Comparison of ENCODE assay signal across 2 cellular contexts in the genomic region with DNA sequence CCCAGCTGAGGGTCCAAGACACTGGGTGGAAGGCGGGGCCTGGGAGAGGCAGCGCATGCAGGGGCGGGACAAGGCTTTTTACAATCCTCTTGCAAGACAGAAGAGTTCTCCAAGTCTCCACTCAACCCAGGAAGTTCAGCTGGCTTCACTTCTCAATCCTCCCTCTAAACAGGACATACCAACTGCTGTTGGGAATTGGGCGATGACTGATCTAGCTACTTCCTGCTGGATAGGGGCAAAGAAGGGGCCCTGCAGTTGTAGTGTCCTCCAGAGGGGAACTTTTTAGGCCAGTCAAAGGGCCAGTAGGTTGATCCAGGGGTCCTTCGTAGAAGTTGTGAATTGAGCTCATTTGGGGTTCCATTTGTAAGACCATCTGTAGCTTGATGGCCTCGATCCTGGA.
TF ChIP-seq lines count a peak whose summit lies in the region.

No MANE protein-coding gene starts in this region.

TF ChIP-seq in SK-N-SH treated with all-trans-retinoic acid at 6 μM for 48 hours, 23 proteins besides CTCF, POLR2A, EP300 and RAD21:
- TF ChIP-seq, protein P1, sequence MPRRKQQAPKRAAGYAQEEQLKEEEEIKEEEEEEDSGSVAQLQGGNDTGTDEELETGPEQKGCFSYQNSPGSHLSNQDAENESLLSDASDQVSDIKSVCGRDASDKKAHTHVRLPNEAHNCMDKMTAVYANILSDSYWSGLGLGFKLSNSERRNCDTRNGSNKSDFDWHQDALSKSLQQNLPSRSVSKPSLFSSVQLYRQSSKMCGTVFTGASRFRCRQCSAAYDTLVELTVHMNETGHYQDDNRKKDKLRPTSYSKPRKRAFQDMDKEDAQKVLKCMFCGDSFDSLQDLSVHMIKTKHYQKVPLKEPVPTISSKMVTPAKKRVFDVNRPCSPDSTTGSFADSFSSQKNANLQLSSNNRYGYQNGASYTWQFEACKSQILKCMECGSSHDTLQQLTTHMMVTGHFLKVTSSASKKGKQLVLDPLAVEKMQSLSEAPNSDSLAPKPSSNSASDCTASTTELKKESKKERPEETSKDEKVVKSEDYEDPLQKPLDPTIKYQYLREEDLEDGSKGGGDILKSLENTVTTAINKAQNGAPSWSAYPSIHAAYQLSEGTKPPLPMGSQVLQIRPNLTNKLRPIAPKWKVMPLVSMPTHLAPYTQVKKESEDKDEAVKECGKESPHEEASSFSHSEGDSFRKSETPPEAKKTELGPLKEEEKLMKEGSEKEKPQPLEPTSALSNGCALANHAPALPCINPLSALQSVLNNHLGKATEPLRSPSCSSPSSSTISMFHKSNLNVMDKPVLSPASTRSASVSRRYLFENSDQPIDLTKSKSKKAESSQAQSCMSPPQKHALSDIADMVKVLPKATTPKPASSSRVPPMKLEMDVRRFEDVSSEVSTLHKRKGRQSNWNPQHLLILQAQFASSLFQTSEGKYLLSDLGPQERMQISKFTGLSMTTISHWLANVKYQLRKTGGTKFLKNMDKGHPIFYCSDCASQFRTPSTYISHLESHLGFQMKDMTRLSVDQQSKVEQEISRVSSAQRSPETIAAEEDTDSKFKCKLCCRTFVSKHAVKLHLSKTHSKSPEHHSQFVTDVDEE (CRISPR knock-in tag; IDR thresholded peaks at IDR 0.05), result no peak
- TF ChIP-seq SNAI2 (CRISPR knock-in tag; IDR thresholded peaks at IDR 0.05) (no peak), TCF4 (CRISPR knock-in tag; IDR thresholded peaks at IDR 0.05; ENCODE audit: borderline replicate concordance) (no peak), ZFP30 (CRISPR knock-in tag; IDR thresholded peaks at IDR 0.05) (no peak), PPARA (CRISPR knock-in tag; IDR thresholded peaks at IDR 0.05; ENCODE audit: borderline replicate concordance) (no peak), CSDC2 (CRISPR knock-in tag; IDR thresholded peaks at IDR 0.05) (no peak), TOX (CRISPR knock-in tag; IDR thresholded peaks at IDR 0.05; ENCODE audit: borderline replicate concordance) (no peak), ISL1 (CRISPR knock-in tag; IDR thresholded peaks at IDR 0.05) (no peak), OSR1 (CRISPR knock-in tag; IDR thresholded peaks at IDR 0.05) (no peak), ZFP3 (CRISPR knock-in tag; IDR thresholded peaks at IDR 0.05) (no peak), ZNF70 (CRISPR knock-in tag; IDR thresholded peaks at IDR 0.05) (no peak), ARNTL (CRISPR knock-in tag; IDR thresholded peaks at IDR 0.05; ENCODE audit: borderline replicate concordance, low read depth) (no peak), ZNF565 (CRISPR knock-in tag; conservative IDR thresholded peaks at IDR 0.05; ENCODE audit: low read depth) (no peak), BACH2 (CRISPR knock-in tag; IDR thresholded peaks at IDR 0.05; ENCODE audit: borderline replicate concordance) (no peak), ESRRG (CRISPR knock-in tag; IDR thresholded peaks at IDR 0.05) (no peak), GLIS3 (CRISPR knock-in tag; IDR thresholded peaks at IDR 0.05) (no peak), ZNF8 (CRISPR knock-in tag; IDR thresholded peaks at IDR 0.05) (no peak)
- TF ChIP-seq, protein P2, sequence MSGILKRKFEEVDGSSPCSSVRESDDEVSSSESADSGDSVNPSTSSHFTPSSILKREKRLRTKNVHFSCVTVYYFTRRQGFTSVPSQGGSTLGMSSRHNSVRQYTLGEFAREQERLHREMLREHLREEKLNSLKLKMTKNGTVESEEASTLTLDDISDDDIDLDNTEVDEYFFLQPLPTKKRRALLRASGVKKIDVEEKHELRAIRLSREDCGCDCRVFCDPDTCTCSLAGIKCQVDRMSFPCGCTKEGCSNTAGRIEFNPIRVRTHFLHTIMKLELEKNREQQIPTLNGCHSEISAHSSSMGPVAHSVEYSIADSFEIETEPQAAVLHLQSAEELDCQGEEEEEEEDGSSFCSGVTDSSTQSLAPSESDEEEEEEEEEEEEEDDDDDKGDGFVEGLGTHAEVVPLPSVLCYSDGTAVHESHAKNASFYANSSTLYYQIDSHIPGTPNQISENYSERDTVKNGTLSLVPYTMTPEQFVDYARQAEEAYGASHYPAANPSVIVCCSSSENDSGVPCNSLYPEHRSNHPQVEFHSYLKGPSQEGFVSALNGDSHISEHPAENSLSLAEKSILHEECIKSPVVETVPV (CRISPR knock-in tag; IDR thresholded peaks at IDR 0.05), result no peak
- TF ChIP-seq, protein P3, sequence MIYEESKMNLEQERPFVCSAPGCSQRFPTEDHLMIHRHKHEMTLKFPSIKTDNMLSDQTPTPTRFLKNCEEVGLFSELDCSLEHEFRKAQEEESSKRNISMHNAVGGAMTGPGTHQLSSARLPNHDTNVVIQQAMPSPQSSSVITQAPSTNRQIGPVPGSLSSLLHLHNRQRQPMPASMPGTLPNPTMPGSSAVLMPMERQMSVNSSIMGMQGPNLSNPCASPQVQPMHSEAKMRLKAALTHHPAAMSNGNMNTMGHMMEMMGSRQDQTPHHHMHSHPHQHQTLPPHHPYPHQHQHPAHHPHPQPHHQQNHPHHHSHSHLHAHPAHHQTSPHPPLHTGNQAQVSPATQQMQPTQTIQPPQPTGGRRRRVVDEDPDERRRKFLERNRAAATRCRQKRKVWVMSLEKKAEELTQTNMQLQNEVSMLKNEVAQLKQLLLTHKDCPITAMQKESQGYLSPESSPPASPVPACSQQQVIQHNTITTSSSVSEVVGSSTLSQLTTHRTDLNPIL (CRISPR knock-in tag; IDR thresholded peaks at IDR 0.05; ENCODE audit: low read depth), result no peak
- TF ChIP-seq, protein P4, sequence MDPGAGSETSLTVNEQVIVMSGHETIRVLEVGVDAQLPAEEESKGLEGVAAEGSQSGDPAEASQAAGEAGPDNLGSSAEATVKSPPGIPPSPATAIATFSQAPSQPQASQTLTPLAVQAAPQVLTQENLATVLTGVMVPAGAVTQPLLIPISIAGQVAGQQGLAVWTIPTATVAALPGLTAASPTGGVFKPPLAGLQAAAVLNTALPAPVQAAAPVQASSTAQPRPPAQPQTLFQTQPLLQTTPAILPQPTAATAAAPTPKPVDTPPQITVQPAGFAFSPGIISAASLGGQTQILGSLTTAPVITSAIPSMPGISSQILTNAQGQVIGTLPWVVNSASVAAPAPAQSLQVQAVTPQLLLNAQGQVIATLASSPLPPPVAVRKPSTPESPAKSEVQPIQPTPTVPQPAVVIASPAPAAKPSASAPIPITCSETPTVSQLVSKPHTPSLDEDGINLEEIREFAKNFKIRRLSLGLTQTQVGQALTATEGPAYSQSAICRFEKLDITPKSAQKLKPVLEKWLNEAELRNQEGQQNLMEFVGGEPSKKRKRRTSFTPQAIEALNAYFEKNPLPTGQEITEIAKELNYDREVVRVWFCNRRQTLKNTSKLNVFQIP (CRISPR knock-in tag; IDR thresholded peaks at IDR 0.05; ENCODE audit: borderline replicate concordance, low read depth), result no peak

TF ChIP-seq in SK-N-SH, 30 proteins besides CTCF, POLR2A, EP300 and RAD21 (continued from another document):
- TF ChIP-seq, protein P5, sequence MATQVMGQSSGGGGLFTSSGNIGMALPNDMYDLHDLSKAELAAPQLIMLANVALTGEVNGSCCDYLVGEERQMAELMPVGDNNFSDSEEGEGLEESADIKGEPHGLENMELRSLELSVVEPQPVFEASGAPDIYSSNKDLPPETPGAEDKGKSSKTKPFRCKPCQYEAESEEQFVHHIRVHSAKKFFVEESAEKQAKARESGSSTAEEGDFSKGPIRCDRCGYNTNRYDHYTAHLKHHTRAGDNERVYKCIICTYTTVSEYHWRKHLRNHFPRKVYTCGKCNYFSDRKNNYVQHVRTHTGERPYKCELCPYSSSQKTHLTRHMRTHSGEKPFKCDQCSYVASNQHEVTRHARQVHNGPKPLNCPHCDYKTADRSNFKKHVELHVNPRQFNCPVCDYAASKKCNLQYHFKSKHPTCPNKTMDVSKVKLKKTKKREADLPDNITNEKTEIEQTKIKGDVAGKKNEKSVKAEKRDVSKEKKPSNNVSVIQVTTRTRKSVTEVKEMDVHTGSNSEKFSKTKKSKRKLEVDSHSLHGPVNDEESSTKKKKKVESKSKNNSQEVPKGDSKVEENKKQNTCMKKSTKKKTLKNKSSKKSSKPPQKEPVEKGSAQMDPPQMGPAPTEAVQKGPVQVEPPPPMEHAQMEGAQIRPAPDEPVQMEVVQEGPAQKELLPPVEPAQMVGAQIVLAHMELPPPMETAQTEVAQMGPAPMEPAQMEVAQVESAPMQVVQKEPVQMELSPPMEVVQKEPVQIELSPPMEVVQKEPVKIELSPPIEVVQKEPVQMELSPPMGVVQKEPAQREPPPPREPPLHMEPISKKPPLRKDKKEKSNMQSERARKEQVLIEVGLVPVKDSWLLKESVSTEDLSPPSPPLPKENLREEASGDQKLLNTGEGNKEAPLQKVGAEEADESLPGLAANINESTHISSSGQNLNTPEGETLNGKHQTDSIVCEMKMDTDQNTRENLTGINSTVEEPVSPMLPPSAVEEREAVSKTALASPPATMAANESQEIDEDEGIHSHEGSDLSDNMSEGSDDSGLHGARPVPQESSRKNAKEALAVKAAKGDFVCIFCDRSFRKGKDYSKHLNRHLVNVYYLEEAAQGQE (IDR thresholded peaks at IDR 0.05; ENCODE audit: low read depth, low read length), result no peak
- TF ChIP-seq FOSL2 (IDR thresholded peaks at IDR 0.05; ENCODE audit: borderline replicate concordance, low read depth) (no peak), TEAD4 (IDR thresholded peaks at IDR 0.05; ENCODE audit: borderline replicate concordance, insufficient read depth) (no peak), CHD2 (IDR thresholded peaks at IDR 0.05; ENCODE audit: low read length, partially characterized antibody) (no peak), GABPA (IDR thresholded peaks at IDR 0.05; ENCODE audit: low read depth) (no peak), NFIC (IDR thresholded peaks at IDR 0.05; ENCODE audit: borderline replicate concordance) (no peak)
- TF ChIP-seq, protein P6, sequence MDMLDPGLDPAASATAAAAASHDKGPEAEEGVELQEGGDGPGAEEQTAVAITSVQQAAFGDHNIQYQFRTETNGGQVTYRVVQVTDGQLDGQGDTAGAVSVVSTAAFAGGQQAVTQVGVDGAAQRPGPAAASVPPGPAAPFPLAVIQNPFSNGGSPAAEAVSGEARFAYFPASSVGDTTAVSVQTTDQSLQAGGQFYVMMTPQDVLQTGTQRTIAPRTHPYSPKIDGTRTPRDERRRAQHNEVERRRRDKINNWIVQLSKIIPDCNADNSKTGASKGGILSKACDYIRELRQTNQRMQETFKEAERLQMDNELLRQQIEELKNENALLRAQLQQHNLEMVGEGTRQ (IDR thresholded peaks at IDR 0.05; ENCODE audit: borderline replicate concordance, low read depth, low read length), result no peak
- TF ChIP-seq, protein P7, sequence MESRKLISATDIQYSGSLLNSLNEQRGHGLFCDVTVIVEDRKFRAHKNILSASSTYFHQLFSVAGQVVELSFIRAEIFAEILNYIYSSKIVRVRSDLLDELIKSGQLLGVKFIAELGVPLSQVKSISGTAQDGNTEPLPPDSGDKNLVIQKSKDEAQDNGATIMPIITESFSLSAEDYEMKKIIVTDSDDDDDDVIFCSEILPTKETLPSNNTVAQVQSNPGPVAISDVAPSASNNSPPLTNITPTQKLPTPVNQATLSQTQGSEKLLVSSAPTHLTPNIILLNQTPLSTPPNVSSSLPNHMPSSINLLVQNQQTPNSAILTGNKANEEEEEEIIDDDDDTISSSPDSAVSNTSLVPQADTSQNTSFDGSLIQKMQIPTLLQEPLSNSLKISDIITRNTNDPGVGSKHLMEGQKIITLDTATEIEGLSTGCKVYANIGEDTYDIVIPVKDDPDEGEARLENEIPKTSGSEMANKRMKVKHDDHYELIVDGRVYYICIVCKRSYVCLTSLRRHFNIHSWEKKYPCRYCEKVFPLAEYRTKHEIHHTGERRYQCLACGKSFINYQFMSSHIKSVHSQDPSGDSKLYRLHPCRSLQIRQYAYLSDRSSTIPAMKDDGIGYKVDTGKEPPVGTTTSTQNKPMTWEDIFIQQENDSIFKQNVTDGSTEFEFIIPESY (IDR thresholded peaks at IDR 0.05; ENCODE audit: borderline replicate concordance, low read depth), result no peak
